Comparison of ENCODE assay signal across 21 cellular contexts in the genomic region with DNA sequence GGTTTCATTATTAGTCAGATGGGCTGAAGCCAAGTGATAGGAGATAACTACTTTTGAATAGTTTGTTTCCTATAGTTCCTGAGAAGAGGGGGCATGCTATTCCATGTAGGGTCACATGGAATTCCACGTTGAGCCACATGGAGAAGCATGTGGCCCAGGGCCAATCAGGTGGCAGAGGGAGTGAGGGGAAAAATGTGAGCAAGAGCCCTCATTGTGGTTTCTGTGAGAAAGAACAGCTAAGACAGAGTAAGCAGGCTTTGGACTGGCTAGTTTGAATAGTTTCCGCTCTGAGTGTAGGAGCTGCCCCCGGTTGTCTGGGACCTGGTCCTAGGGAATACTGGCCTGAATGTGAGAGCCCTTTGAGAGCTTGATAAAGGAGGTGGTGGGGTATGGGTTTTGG.
"Had no signal": no experiment of that assay in that cellular context is flagged by ENCODE, and none has a peak within 500 bp of the region (broad histone marks: within the 10 kb centered on the region; RNA-seq: fewer than 3 reads in every experiment).

No MANE protein-coding gene starts in this region.

- H3K27ac Mint-ChIP-seq: immature natural killer cell; stimulated activated naive CD8-positive, alpha-beta T cell treated with anti-CD3 and anti-CD28 coated beads, Interleukin-15, Interleukin-2, amounts not matched to agents 100 ng/mL and 50 ng/mL, for 24 hours had no signal

- H3K4me1 ChIP-seq: spleen, suprapubic skin had no signal

- H3K36me3 ChIP-seq: brain microvascular endothelial cell, ovary, spleen, suprapubic skin had no signal

- H3K36me3 Mint-ChIP-seq: immature natural killer cell had no signal

- H3K27ac ChIP-seq: brain microvascular endothelial cell, ovary, spleen, suprapubic skin had no signal

- H3K9me3 Mint-ChIP-seq: neural crest cell had no signal

- H3K27me3 ChIP-seq: brain microvascular endothelial cell, ovary, spleen, suprapubic skin had no signal

- H3K27me3 Mint-ChIP-seq: stimulated activated naive CD8-positive, alpha-beta T cell treated with anti-CD3 and anti-CD28 coated beads, Interleukin-15, Interleukin-2, amounts not matched to agents 100 ng/mL and 50 ng/mL, for 24 hours had no signal

- H3K4me3 Mint-ChIP-seq: immature natural killer cell; neural crest cell; stimulated activated naive CD8-positive, alpha-beta T cell treated with anti-CD3 and anti-CD28 coated beads, Interleukin-15, Interleukin-2, amounts not matched to agents 100 ng/mL and 50 ng/mL, for 24 hours had no signal

- H3K9me3 ChIP-seq: ovary had no signal

- H3K4me3 ChIP-seq: ovary, spleen, suprapubic skin had no signal

- ATAC-seq: sciatic nerve had no signal

- DNase-seq: activated CD4-positive, alpha-beta T cell treated with anti-CD3 and anti-CD28 coated beads, Interleukin-2, amount 50 U/mL, for 4 hours; activated CD4-positive, CD25-positive, alpha-beta regulatory T cell treated with anti-CD3 and anti-CD28 coated beads, Interleukin-2, amount 50 U/mL, for 72 hours; activated naive CD4-positive, alpha-beta T cell treated with anti-CD3 and anti-CD28 coated beads, Interleukin-2, amount 50 U/mL, for 16 hours; activated T-cell treated with anti-CD3 and anti-CD28 coated beads, Interleukin-2, amount 50 U/mL, for 1 hour; amniotic stem cell; brain microvascular endothelial cell; effector CD8-positive, alpha-beta T cell; foreskin fibroblast; glutamatergic neuron; hypothalamus; immature natural killer cell; midbrain; ovary; spleen; T-helper 1 cell; T1000; trophoblast cell had no signal

- H3K4me1 Mint-ChIP-seq: immature natural killer cell, neural crest cell had no signal
